ENCODE assay signal across 8 cellular contexts in genomic region chr16:84925092-84925772, GRCh38.
DNase-seq lines count a peak whose midpoint lies in the region; ATAC-seq and TF ChIP-seq lines count a peak whose summit lies in the region.

No MANE protein-coding gene starts in this region.

- H3K4me1 Mint-ChIP-seq in activated T-helper 1 cell treated with anti-CD3 and anti-CD28 coated beads, Interleukin-12 subunit alpha, Interleukin-12 subunit beta, Interleukin-2, Interleukin-4 antibody, amounts not matched to agents 30 ng/mL and 10 ng/mL and 1 ng/mL, durations not matched to agents 14 hours and 24 hours and 36 hours (ENCODE audit: low read depth) = no peaks in the 10 kb centered on the region

- H3K4me3 ChIP-seq in PC-9 (no peak overlapping the region), sigmoid colon (no peak overlapping the region)

- BruUV-seq in PC-9 (replicated peaks; lab: Mats Ljungman, UMichigan) = no TSS peak

- no peak overlapping the region for H3K4me2 ChIP-seq in PC-9

- H3K36me3 Mint-ChIP-seq in activated T-helper 1 cell treated with anti-CD3 and anti-CD28 coated beads, Interleukin-12 subunit alpha, Interleukin-12 subunit beta, Interleukin-2, Interleukin-4 antibody, amounts not matched to agents 30 ng/mL and 10 ng/mL and 1 ng/mL, durations not matched to agents 14 hours and 24 hours and 36 hours (ENCODE audit: low read depth) = no peaks in the 10 kb centered on the region

- H3K27ac ChIP-seq in PC-9 (no peak overlapping the region), sigmoid colon (peak overlapping the region in 1 of 4 donors; percentile 3)

- H3K27ac Mint-ChIP-seq in activated T-helper 1 cell treated with anti-CD3 and anti-CD28 coated beads, Interleukin-12 subunit alpha, Interleukin-12 subunit beta, Interleukin-2, Interleukin-4 antibody, amounts not matched to agents 30 ng/mL and 10 ng/mL and 1 ng/mL, durations not matched to agents 14 hours and 24 hours and 36 hours = no peak overlapping the region

- no peaks in the 10 kb centered on the region for H3K9me3 ChIP-seq in PC-9 (ENCODE audit: insufficient read depth, low read depth)
- no peaks in the 10 kb centered on the region for H3K9me3 ChIP-seq in sigmoid colon

- CTCF ChIA-PET in PC-9 (lab: Charles Lee) = interaction anchor here (0.8 to 2.1 kb wide), 4 partner anchors 17 to 190 kb away, joined by 3 to 14 read pairs (median 6); no protein-coding TSS in a partner anchor

- H3K9me3 Mint-ChIP-seq in activated T-helper 1 cell treated with anti-CD3 and anti-CD28 coated beads, Interleukin-12 subunit alpha, Interleukin-12 subunit beta, Interleukin-2, Interleukin-4 antibody, amounts not matched to agents 30 ng/mL and 10 ng/mL and 1 ng/mL, durations not matched to agents 14 hours and 24 hours and 36 hours = no peaks in the 10 kb centered on the region

- H4K20me1 ChIP-seq in PC-9 (ENCODE audit: insufficient read depth) = no peaks in the 10 kb centered on the region

- no peaks in the 10 kb centered on the region for H3K27me3 ChIP-seq in PC-9 (ENCODE audit: insufficient read depth, low read depth)
- H3K27me3 ChIP-seq in sigmoid colon = no peaks in the 10 kb centered on the region

- no peaks in the 10 kb centered on the region for H3K79me2 ChIP-seq in PC-9 (ENCODE audit: low read depth)

- 49 to 72% methylated on average over 11 of the region's 11 CpGs for WGBS in sigmoid colon, 2 donors

- TF ChIP-seq EP300 in sigmoid colon (IDR thresholded peaks at IDR 0.05) = no peak

- POLR2A ChIA-PET in PC-9 (lab: Charles Lee; ENCODE audit: unreplicated experiment) = interaction anchor here (0.5 kb wide), 1 partner anchor 48 kb away, joined by 3 read pairs; no protein-coding TSS in a partner anchor

- no peaks in the 10 kb centered on the region for H3K9me2 ChIP-seq in PC-9 (ENCODE audit: insufficient read depth)

- H3F3A ChIP-seq in PC-9 (ENCODE audit: insufficient read depth, low read depth) = peaks cover 5% of the 10 kb centered on the region; the same call in 1 of the 2 replicates

- H3K36me3 ChIP-seq in PC-9 (ENCODE audit: low read depth) (no peaks in the 10 kb centered on the region), sigmoid colon (no peaks in the 10 kb centered on the region)

- ATAC-seq in HG03469 (IDR thresholded peaks at IDR 0.05; ENCODE audit: unreplicated experiment) (no peak), GM18520 (IDR thresholded peaks at IDR 0.05; ENCODE audit: unreplicated experiment) (no peak)

- intact Hi-C loops in PC-9 (cut with micrococcal nuclease; ENCODE audit: unreplicated experiment) = loop anchor here (1.0 to 2.0 kb wide), 3 partner anchors 28 to 161 kb away; no protein-coding TSS in a partner anchor
- intact Hi-C loops in activated T-helper 1 cell treated with anti-CD3 and anti-CD28 coated beads, Interleukin-12 subunit alpha, Interleukin-12 subunit beta, Interleukin-2, Interleukin-4 antibody, amounts not matched to agents 30 ng/mL and 10 ng/mL and 1 ng/mL, durations not matched to agents 14 hours and 24 hours and 36 hours (cut with micrococcal nuclease) = loop anchor here (1.0 kb wide), 3 partner anchors 27 to 161 kb away; no protein-coding TSS in a partner anchor
- intact Hi-C loops in head of caudate nucleus (cut with DNase I) = no loop called here
- intact Hi-C loops in sigmoid colon (cut with DNase I) = no loop called here

- H3K27me3 Mint-ChIP-seq in activated T-helper 1 cell treated with anti-CD3 and anti-CD28 coated beads, Interleukin-12 subunit alpha, Interleukin-12 subunit beta, Interleukin-2, Interleukin-4 antibody, amounts not matched to agents 30 ng/mL and 10 ng/mL and 1 ng/mL, durations not matched to agents 14 hours and 24 hours and 36 hours (ENCODE audit: insufficient read depth) = peaks cover 4% of the 10 kb centered on the region

- TF ChIP-seq CTCF in PC-9 (conservative IDR thresholded peaks at IDR 0.05) = peak; percentile 98
- TF ChIP-seq CTCF in sigmoid colon (IDR thresholded peaks at IDR 0.05) = peak; percentile 73 to 85 (median 82)

- H3K4me3 Mint-ChIP-seq in activated T-helper 1 cell treated with anti-CD3 and anti-CD28 coated beads, Interleukin-12 subunit alpha, Interleukin-12 subunit beta, Interleukin-2, Interleukin-4 antibody, amounts not matched to agents 30 ng/mL and 10 ng/mL and 1 ng/mL, durations not matched to agents 14 hours and 24 hours and 36 hours = no peak overlapping the region

- peak; percentile 25 for DNase-seq in NCI-H748 (lab: John Stamatoyannopoulos, UW; ENCODE audit: unreplicated experiment)
- no peak for DNase-seq in NCI-H748 treated with DMSO at 0.1 percent for 48 hours (lab: John Stamatoyannopoulos, UW)
- peak in 1 of 2 experiments; percentile 53 for DNase-seq in PC-9
- DNase-seq in activated T-helper 1 cell treated with anti-CD3 and anti-CD28 coated beads, Interleukin-12 subunit alpha, Interleukin-12 subunit beta, Interleukin-2, Interleukin-4 antibody, amounts not matched to agents 30 ng/mL and 10 ng/mL and 1 ng/mL, durations not matched to agents 14 hours and 24 hours and 36 hours (ENCODE audit: low spot score) = peak; percentile 41
- peak in 35 of 42 donors; percentile 31 to 86 (median 63) for DNase-seq in head of caudate nucleus
- DNase-seq in sigmoid colon = peak; percentile 68

- H2AFZ ChIP-seq in PC-9 = no peak overlapping the region

- H3K4me1 ChIP-seq in PC-9 (replicated peaks; ENCODE audit: insufficient read depth) (no peaks in the 10 kb centered on the region), sigmoid colon (peaks cover 2 to 45% (median 33%) of the 10 kb centered on the region in 4 donors)

- no peak for TF ChIP-seq POLR2A in sigmoid colon (IDR thresholded peaks at IDR 0.05)

Comparison
In these comparisons a context has a peak if more than half of its experiments do, and no peak if none do; other contexts are left out.
1. intact Hi-C loops: an anchor here in PC-9 (1.0 to 2.0 kb wide) and activated T-helper 1 cell treated with anti-CD3 and anti-CD28 coated beads, Interleukin-12 subunit alpha, Interleukin-12 subunit beta, Interleukin-2, Interleukin-4 antibody, amounts not matched to agents 30 ng/mL and 10 ng/mL and 1 ng/mL, durations not matched to agents 14 hours and 24 hours and 36 hours (1.0 kb wide); none called in head of caudate nucleus and sigmoid colon.